In genomic region chr9:114621561-114621960, GRCh38 we compare ENCODE assay signal across 19 cellular contexts. TPM values are rescaled to one million over a fixed set of nuclear protein-coding genes. Genes with fewer than 3 reads are reported as not detected.
"Had no signal": no experiment of that assay in that cellular context is flagged by ENCODE, and none has a peak within 500 bp of the region (broad histone marks: within the 10 kb centered on the region; RNA-seq: fewer than 3 reads in every experiment).

No MANE protein-coding gene starts in this region.

- H3K4me1 Mint-ChIP-seq: brain, endodermal cell had no signal

- H3K36me3 ChIP-seq: neutrophil had no signal

- H3K4me3 ChIP-seq: upper lobe of right lung had no signal

- H3K9me3 Mint-ChIP-seq: endodermal cell; naive thymus-derived CD4-positive, alpha-beta T cell had no signal

- ATAC-seq: naive thymus-derived CD4-positive, alpha-beta T cell had no signal

- H3K9me3 ChIP-seq: neutrophil, upper lobe of right lung had no signal

- H3K27me3 ChIP-seq: neutrophil, upper lobe of right lung had no signal

- DNase-seq: activated CD4-positive, alpha-beta T cell treated with anti-CD3 and anti-CD28 coated beads for 4 hours; activated T-cell treated with anti-CD3 and anti-CD28 coated beads, Interleukin-2, amount 50 U/mL, for 1 hour; endodermal cell; erythroblast; naive thymus-derived CD4-positive, alpha-beta T cell; right cardiac atrium; SIG-M5; small intestine; stimulated activated naive CD4-positive, alpha-beta T cell; T-helper 9 cell; upper lobe of right lung; WERI-Rb-1 had no signal

- H3K4me3 Mint-ChIP-seq: brain; endodermal cell; naive thymus-derived CD4-positive, alpha-beta T cell had no signal

- H3K27ac Mint-ChIP-seq: endodermal cell had no signal

- H3K27ac ChIP-seq: neutrophil, WERI-Rb-1 had no signal

- H3K27me3 Mint-ChIP-seq: brain; naive thymus-derived CD4-positive, alpha-beta T cell had no signal

RNA-seq across cellular contexts. Expression of gene TEX53, which starts 36.0 kb away (rescaled TPM):
- total RNA-seq: dermis blood vessel endothelial cell; endodermal cell; kidney epithelial cell; lower leg skin; mononuclear cell; naive thymus-derived CD4-positive, alpha-beta T cell; posterior vena cava; right cardiac atrium; upper lobe of right lung had no signal
- polyA plus RNA-seq: naive thymus-derived CD4-positive, alpha-beta T cell; right cardiac atrium; small intestine had no signal
